1 cellular context compared by ENCODE assay signal in genomic region chr20:50040432-50041237, GRCh38.
TF ChIP-seq lines count a peak whose summit lies in the region.

No MANE protein-coding gene starts in this region.

TF ChIP-seq in H1, 55 proteins besides CTCF, POLR2A, EP300 and RAD21:
- no peak for TF ChIP-seq NANOG (IDR thresholded peaks at IDR 0.05; ENCODE audit: insufficient read depth, low read depth, low read length, poor library complexity, severe bottlenecking)
- TF ChIP-seq CEBPB (IDR thresholded peaks at IDR 0.05; ENCODE audit: low read depth, low read length): no peak
- TF ChIP-seq KDM1A (IDR thresholded peaks at IDR 0.05; ENCODE audit: borderline replicate concordance, low read length): no peak
- no peak for TF ChIP-seq CBX5 (IDR thresholded peaks at IDR 0.05; ENCODE audit: low read depth, low read length)
- TF ChIP-seq CBX8 (IDR thresholded peaks at IDR 0.05; ENCODE audit: borderline replicate concordance, low read depth, low read length): no peak
- TF ChIP-seq GABPA (IDR thresholded peaks at IDR 0.05; ENCODE audit: borderline replicate concordance, insufficient read depth, low read length): no peak
